2 cellular contexts compared by ENCODE assay signal in genomic region chr9:69943146-69943545, GRCh38.
TF ChIP-seq lines count a peak whose summit lies in the region.

No MANE protein-coding gene starts in this region.

TF ChIP-seq in SK-N-SH, 30 proteins besides CTCF, POLR2A, EP300 and RAD21 (continued from another document):
- TF ChIP-seq TCF12 (IDR thresholded peaks at IDR 0.05): peak; percentile 6; the same call in 1 of the 2 replicates

TF ChIP-seq in SK-N-SH treated with all-trans-retinoic acid at 6 μM for 48 hours, 23 proteins besides CTCF, POLR2A, EP300 and RAD21 (continued from another document):
- TF ChIP-seq TSHZ2 (CRISPR knock-in tag; IDR thresholded peaks at IDR 0.05) (no peak), TOX (CRISPR knock-in tag; IDR thresholded peaks at IDR 0.05; ENCODE audit: borderline replicate concordance) (no peak)
